11 cellular contexts compared by ENCODE assay signal in genomic region chr4:114378306-114378903, GRCh38.
DNase-seq lines count a peak whose midpoint lies in the region; ATAC-seq, FAIRE-seq and TF ChIP-seq lines count a peak whose summit lies in the region.
"Had no signal": no experiment of that assay in that cellular context is flagged by ENCODE, and none has a peak within 500 bp of the region (broad histone marks: within the 10 kb centered on the region; RNA-seq: fewer than 3 reads in every experiment).

No MANE protein-coding gene starts in this region.

- H3K4me1 ChIP-seq in HepG2 (ENCODE audit: insufficient read depth, low read length): no peaks in the 10 kb centered on the region
- no peaks in the 10 kb centered on the region for H3K4me1 ChIP-seq in suprapubic skin
- no peaks in the 10 kb centered on the region for H3K4me1 ChIP-seq in spleen

- TF ChIP-seq EP300 in HepG2 (IDR thresholded peaks at IDR 0.05; ENCODE audit: low read depth in 2 of 2, low read length in 2 of 2) (no peak), HepG2 (CRISPR knock-in tag; IDR thresholded peaks at IDR 0.05; ENCODE audit: borderline replicate concordance) (no peak), suprapubic skin (IDR thresholded peaks at IDR 0.05) (no peak)

- in situ Hi-C loops in Caki2 (cut with HindIII; ENCODE audit: low pct_unique_long_range_greater_than_20kb, low sequenced_read_pairs) (no loop called here), HepG2 (cut with HindIII; ENCODE audit: extremely low pct_ligation_motif_present, low pct_unique_long_range_greater_than_20kb) (loop anchor here (10.0 kb wide), 1 partner anchor 424 kb away; no protein-coding TSS in a partner anchor)

- no peak for FAIRE-seq in bronchial epithelial cell (lab: Jason Lieb, UNC)
- FAIRE-seq in HepG2 (lab: Jason Lieb, UNC): no peak

- TF ChIP-seq RAD21 in HepG2 (CRISPR knock-in tag; IDR thresholded peaks at IDR 0.05): no peak

- under 1% methylated on average over 4 of the region's 4 CpGs for WGBS in HepG2 (ENCODE audit: low lambda C conversion rate)
- 48% methylated on average over 4 of the region's 4 CpGs for WGBS in suprapubic skin
- 63 to 77% (median 66%) methylated on average over 4 of the region's 4 CpGs for WGBS in spleen, 5 donors

- no peak for ATAC-seq in HepG2
- ATAC-seq: left colon had no signal

- no peaks in the 10 kb centered on the region for H3K36me3 ChIP-seq in bronchial epithelial cell (ENCODE audit: control insufficient read depth, insufficient read depth, low read length)
- no peaks in the 10 kb centered on the region for H3K36me3 ChIP-seq in HepG2 (replicated peaks in 1 of 2; ENCODE audit: control insufficient read depth in 1 of 2, insufficient read depth in 2 of 2, low read length in 2 of 2)
- H3K36me3 ChIP-seq in suprapubic skin: no peaks in the 10 kb centered on the region
- H3K36me3 ChIP-seq in spleen: no peaks in the 10 kb centered on the region

- CTCF ChIA-PET in HepG2 (lab: Yijun Ruan, JAX; ENCODE audit: low intra/inter-chr PET ratio, low total read pairs): interaction anchor here (1.3 kb wide), 1 partner anchor 426 kb away, joined by 3 read pairs; no protein-coding TSS in a partner anchor

- DNase-seq in Caki2 (ENCODE audit: low read depth) (peak; percentile 16), bronchial epithelial cell (ENCODE audit: low read depth) (peak; percentile 51), HepG2 (ENCODE audit: low spot score) (no peak), iPS-NIHi7 (ENCODE audit: extremely low spot score) (no peak), suprapubic skin (ENCODE audit: low spot score in 2 of 2) (no peak), NCI-H2227 treated with DMSO at 0.1 percent for 48 hours (lab: John Stamatoyannopoulos, UW) (no peak), spleen (no peak)
- DNase-seq: left colon; stimulated activated CD4-positive, alpha-beta T cell treated with anti-CD3 and anti-CD28 coated beads, Interleukin-12 subunit alpha, Interleukin-12 subunit beta, amount 100 ng/mL, for 4 hours; T-helper 9 cell had no signal

- H3K4me3 ChIP-seq in bronchial epithelial cell (ENCODE audit: low read depth, low read length): no peak overlapping the region
- H3K4me3 ChIP-seq in HepG2 (replicated peaks in 1 of 3; ENCODE audit: insufficient read depth in 1 of 3, low read depth in 2 of 3, low read length in 3 of 3): no peak overlapping the region
- no peak overlapping the region for H3K4me3 ChIP-seq in suprapubic skin
- no peak overlapping the region for H3K4me3 ChIP-seq in spleen

- H3K27ac ChIP-seq in HepG2 (ENCODE audit: extremely low read length, insufficient read depth, low read length) (no peak overlapping the region), suprapubic skin (no peak overlapping the region), spleen (no peak overlapping the region)

- no peak overlapping the region for H3K4me2 ChIP-seq in HepG2 (ENCODE audit: low read depth, low read length)

- H3K79me2 ChIP-seq in HepG2 (ENCODE audit: insufficient read depth, low read length): no peaks in the 10 kb centered on the region

- no peaks in the 10 kb centered on the region for H3K9me3 ChIP-seq in HepG2 (ENCODE audit: low read length)
- no peaks in the 10 kb centered on the region for H3K9me3 ChIP-seq in suprapubic skin
- no peaks in the 10 kb centered on the region for H3K9me3 ChIP-seq in spleen

- H3K9ac ChIP-seq in HepG2 (ENCODE audit: insufficient read depth, low read depth, low read length): no peak overlapping the region

- intact Hi-C loops in HepG2 (cut with micrococcal nuclease; ENCODE audit: unreplicated experiment): loop anchor here (2.0 to 5.0 kb wide), 2 partner anchors 426 to 501 kb away; no protein-coding TSS in a partner anchor
- intact Hi-C loops in spleen (cut with DNase I; ENCODE audit: low total_unique reads): no loop called here

- no peaks in the 10 kb centered on the region for H4K20me1 ChIP-seq in HepG2 (ENCODE audit: insufficient read depth, low read length)

- TF ChIP-seq POLR2A in HepG2 (IDR thresholded peaks at IDR 0.05; ENCODE audit: insufficient read depth in 1 of 2, low read depth in 2 of 2, low read length in 2 of 2) (no peak), suprapubic skin (IDR thresholded peaks at IDR 0.05) (no peak), spleen (IDR thresholded peaks at IDR 0.05) (no peak)

- POLR2A ChIA-PET in HepG2 (lab: Yijun Ruan, JAX): no interaction called here

- no TSS peak for BruUV-seq in HepG2 (replicated peaks; lab: Mats Ljungman, UMichigan)

- peak; percentile 78 for TF ChIP-seq CTCF in LNCAP (IDR thresholded peaks at IDR 0.05)
- TF ChIP-seq CTCF in bronchial epithelial cell (IDR thresholded peaks at IDR 0.05; ENCODE audit: insufficient read depth, low read length, severe bottlenecking): peak; percentile 56
- TF ChIP-seq CTCF in HepG2 (CRISPR knock-in tag; IDR thresholded peaks at IDR 0.05): peak; percentile 41
- no peak for TF ChIP-seq CTCF in suprapubic skin (IDR thresholded peaks at IDR 0.05)
- no peak for TF ChIP-seq CTCF in spleen (IDR thresholded peaks at IDR 0.05 in 8 of 11, conservative IDR thresholded peaks at IDR 0.05 in 3 of 11)

- no peak overlapping the region for H2AFZ ChIP-seq in HepG2 (ENCODE audit: low read length)

- H3K27me3 ChIP-seq in bronchial epithelial cell (ENCODE audit: control insufficient read depth, insufficient read depth, low read length) (no peaks in the 10 kb centered on the region), HepG2 (ENCODE audit: control insufficient read depth in 1 of 2, insufficient read depth in 2 of 2, low read length in 2 of 2) (no peaks in the 10 kb centered on the region), suprapubic skin (no peaks in the 10 kb centered on the region), spleen (replicated peaks in 1 of 7) (no peaks in the 10 kb centered on the region)

TF ChIP-seq in HepG2, 621 proteins besides CTCF, POLR2A, EP300 and RAD21 (continues in another document):
- TF ChIP-seq ZIK1 (CRISPR knock-in tag; IDR thresholded peaks at IDR 0.05; ENCODE audit: borderline replicate concordance, low read depth) (no peak), RXRB (CRISPR knock-in tag; IDR thresholded peaks at IDR 0.05; ENCODE audit: borderline replicate concordance) (no peak), ZNF580 (CRISPR knock-in tag; IDR thresholded peaks at IDR 0.05; ENCODE audit: borderline replicate concordance, low read depth) (no peak), NPAS2 (CRISPR knock-in tag; IDR thresholded peaks at IDR 0.05; ENCODE audit: borderline replicate concordance) (no peak), HNRNPUL1 (IDR thresholded peaks at IDR 0.05; ENCODE audit: low read depth, low read length) (no peak), HOXA3 (CRISPR knock-in tag; IDR thresholded peaks at IDR 0.05) (no peak), SMC3 (IDR thresholded peaks at IDR 0.05; ENCODE audit: low read length) (0 out of 2 replicates have a peak, but pooled peaks have one; percentile 20), STAG1 (CRISPR knock-in tag; IDR thresholded peaks at IDR 0.05) (peak; percentile 57), ZNF557 (CRISPR knock-in tag; IDR thresholded peaks at IDR 0.05) (no peak), ZC3H4 (CRISPR knock-in tag; IDR thresholded peaks at IDR 0.05; ENCODE audit: borderline replicate concordance) (no peak), GATAD2A (CRISPR knock-in tag; IDR thresholded peaks at IDR 0.05) (no peak), ZNF18 (CRISPR knock-in tag; IDR thresholded peaks at IDR 0.05; ENCODE audit: insufficient replicate concordance) (no peak), MZF1 (CRISPR knock-in tag; IDR thresholded peaks at IDR 0.05; ENCODE audit: borderline replicate concordance) (no peak), ZXDC (CRISPR knock-in tag; IDR thresholded peaks at IDR 0.05) (no peak), ZNF337 (CRISPR knock-in tag; IDR thresholded peaks at IDR 0.05; ENCODE audit: borderline replicate concordance, low read depth) (no peak)

Comparison
In these comparisons a context has a peak if more than half of its experiments do, and no peak if none do; other contexts are left out.
1. DNase-seq: peak in Caki2 (single experiment) and bronchial epithelial cell (single experiment); none in HepG2 (single experiment), iPS-NIHi7 (single experiment), suprapubic skin (0 of 2), NCI-H2227 treated with DMSO at 0.1 percent for 48 hours (single experiment) and spleen (single experiment).
2. CTCF ChIP-seq: peak in LNCAP (single experiment), bronchial epithelial cell (single experiment) and HepG2 (single experiment); none in suprapubic skin (0 of 2) and spleen (0 of 11).